Comparison of ENCODE assay signal across 10 cellular contexts in the genomic region with DNA sequence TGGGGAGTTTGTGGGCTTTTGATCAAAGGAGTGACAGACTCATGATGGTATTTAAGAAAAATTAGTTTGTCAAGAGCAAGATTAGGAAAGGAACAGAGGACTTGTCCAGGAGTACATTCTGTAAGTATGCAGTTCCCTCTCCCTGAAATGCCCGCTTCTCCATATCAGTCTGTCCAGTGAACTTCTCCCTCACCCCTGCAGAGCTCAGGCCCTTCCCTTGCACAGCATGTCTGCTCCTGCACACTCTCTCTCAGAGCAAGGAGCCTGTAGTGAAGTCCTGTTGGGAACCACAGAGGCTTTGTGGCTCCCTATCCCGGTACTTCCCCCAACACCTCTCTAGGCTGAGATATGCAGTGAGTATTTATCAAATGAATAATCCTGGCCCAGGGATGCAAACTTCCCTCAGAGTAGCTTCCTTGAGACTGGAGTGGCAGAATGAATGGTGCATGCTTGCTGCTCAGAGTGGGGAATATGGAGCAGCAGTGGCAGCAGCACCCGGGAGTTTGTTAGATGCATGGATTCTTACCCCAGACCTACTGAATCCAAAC. TPM values are rescaled to one million over a fixed set of nuclear protein-coding genes. Genes with fewer than 3 reads are reported as not detected.
DNase-seq lines count a peak whose midpoint lies in the region; ATAC-seq, FAIRE-seq and TF ChIP-seq lines count a peak whose summit lies in the region.
"Had no signal": no experiment of that assay in that cellular context is flagged by ENCODE, and none has a peak within 500 bp of the region (broad histone marks: within the 10 kb centered on the region; RNA-seq: fewer than 3 reads in every experiment).

No MANE protein-coding gene starts in this region.

- FAIRE-seq in kidney (lab: Jason Lieb, UNC) = no peak
- FAIRE-seq: islet of Langerhans had no signal

- peak overlapping the region in 2 of 12 donors; percentile 34 to 41 for H3K4me3 ChIP-seq in heart left ventricle
- no peak overlapping the region for H3K4me3 ChIP-seq in left ventricle myocardium inferior
- H3K4me3 ChIP-seq in endocrine pancreas (ENCODE audit: control insufficient read depth, insufficient read depth, low read length) = peak overlapping the region; percentile 33
- H3K4me3 ChIP-seq in upper lobe of right lung = no peak overlapping the region
- no peak overlapping the region for H3K4me3 ChIP-seq in kidney (ENCODE audit: low read length in 2 of 2)
- H3K4me3 ChIP-seq in stomach = peak overlapping the region in 2 of 4 donors; percentile 6 to 34

- no peak for TF ChIP-seq CTCF in heart left ventricle (IDR thresholded peaks at IDR 0.05)
- no peak for TF ChIP-seq CTCF in left ventricle myocardium inferior (IDR thresholded peaks at IDR 0.05; ENCODE audit: borderline replicate concordance)
- TF ChIP-seq CTCF in upper lobe of right lung (IDR thresholded peaks at IDR 0.05) = no peak
- no peak for TF ChIP-seq CTCF in kidney (IDR thresholded peaks at IDR 0.05; ENCODE audit: borderline replicate concordance, extremely low read depth, insufficient read depth)
- TF ChIP-seq CTCF in stomach (IDR thresholded peaks at IDR 0.05) = no peak

- H3K9ac ChIP-seq in endocrine pancreas (ENCODE audit: control insufficient read depth, insufficient read depth, low read length) = no peak overlapping the region
- no peak overlapping the region for H3K9ac ChIP-seq in kidney (ENCODE audit: low read length in 2 of 2)

- intact Hi-C loops in heart left ventricle (cut with DNase I) = loop anchor here in 2 of 10 donors (5.0 to 10.0 kb wide), 2 partner anchors 64 to 156 kb away; partner anchors contain the start of genes CERT1 (in 1 of the 2) and POLK (in 1 of the 2)
- intact Hi-C loops in left ventricle myocardium inferior (cut with micrococcal nuclease) = no loop called here
- intact Hi-C loops in upper lobe of right lung (cut with DNase I) = no loop called here
- intact Hi-C loops in kidney (cut with DNase I) = no loop called here
- intact Hi-C loops in stomach (cut with DNase I; ENCODE audit: low total_unique reads) = no loop called here

- H3K9me3 ChIP-seq in heart left ventricle = no peaks in the 10 kb centered on the region
- no peaks in the 10 kb centered on the region for H3K9me3 ChIP-seq in left ventricle myocardium inferior (replicated peaks)
- no peaks in the 10 kb centered on the region for H3K9me3 ChIP-seq in endocrine pancreas (ENCODE audit: control insufficient read depth, low read length)
- no peaks in the 10 kb centered on the region for H3K9me3 ChIP-seq in upper lobe of right lung
- no peaks in the 10 kb centered on the region for H3K9me3 ChIP-seq in kidney (ENCODE audit: control insufficient read depth in 1 of 2, low read length in 2 of 2)
- no peaks in the 10 kb centered on the region for H3K9me3 ChIP-seq in stomach

- H3K36me3 ChIP-seq in heart left ventricle (peaks cover 0 to 12% (median 6%) of the 10 kb centered on the region in 9 donors), left ventricle myocardium inferior (peaks cover 9% of the 10 kb centered on the region), endocrine pancreas (ENCODE audit: control insufficient read depth, insufficient read depth, low read length) (no peaks in the 10 kb centered on the region), upper lobe of right lung (no peaks in the 10 kb centered on the region), kidney (ENCODE audit: control insufficient read depth in 1 of 2, insufficient read depth in 2 of 2, low read length in 2 of 2) (no peaks in the 10 kb centered on the region), stomach (peaks cover 0 to 11% (median 4%) of the 10 kb centered on the region in 4 donors)

- no peak for TF ChIP-seq POLR2A in heart left ventricle (IDR thresholded peaks at IDR 0.05)
- TF ChIP-seq POLR2A in stomach (IDR thresholded peaks at IDR 0.05) = no peak

- ATAC-seq in heart left ventricle (peak in 3 of 4 donors; percentile 26 to 57 (median 46)), upper lobe of right lung (peak; percentile 28)

- DNase-seq in heart left ventricle (no peak), left ventricle myocardium inferior (no peak), M059J (ENCODE audit: low read depth) (peak; percentile 40), upper lobe of right lung (no peak), kidney (no peak), NCI-H128 (lab: John Stamatoyannopoulos, UW; ENCODE audit: unreplicated experiment) (no peak), stomach (no peak)

- no peaks in the 10 kb centered on the region for H3K27me3 ChIP-seq in heart left ventricle
- no peaks in the 10 kb centered on the region for H3K27me3 ChIP-seq in left ventricle myocardium inferior (ENCODE audit: low read depth)
- H3K27me3 ChIP-seq in endocrine pancreas (ENCODE audit: control insufficient read depth, insufficient read depth, low read length) = no peaks in the 10 kb centered on the region
- no peaks in the 10 kb centered on the region for H3K27me3 ChIP-seq in upper lobe of right lung
- H3K27me3 ChIP-seq in stomach = no peaks in the 10 kb centered on the region

- peaks cover 0 to 18% (median 4%) of the 10 kb centered on the region in 12 donors for H3K4me1 ChIP-seq in heart left ventricle
- peaks cover 12% of the 10 kb centered on the region for H3K4me1 ChIP-seq in left ventricle myocardium inferior
- no peaks in the 10 kb centered on the region for H3K4me1 ChIP-seq in endocrine pancreas (ENCODE audit: control insufficient read depth, insufficient read depth, low read length)
- no peaks in the 10 kb centered on the region for H3K4me1 ChIP-seq in upper lobe of right lung
- H3K4me1 ChIP-seq in kidney (ENCODE audit: control insufficient read depth in 1 of 2, insufficient read depth in 1 of 2, low read depth in 1 of 2, low read length in 2 of 2) = peaks cover 10 to 12% of the 10 kb centered on the region in 2 donors
- peaks cover 0 to 23% (median 16%) of the 10 kb centered on the region in 4 donors for H3K4me1 ChIP-seq in stomach

- no peak for TF ChIP-seq EP300 in stomach (IDR thresholded peaks at IDR 0.05)

- WGBS in heart left ventricle, 4 donors = 67 to 82% (median 78%) methylated on average over 3 of the region's 3 CpGs
- WGBS in stomach, 5 donors = 61 to 74% (median 63%) methylated on average over 3 of the region's 3 CpGs

- H3K27ac ChIP-seq in heart left ventricle (no peak overlapping the region), left ventricle myocardium inferior (replicated peaks) (no peak overlapping the region), upper lobe of right lung (no peak overlapping the region), kidney (ENCODE audit: low read depth in 2 of 2, low read length in 2 of 2) (peak overlapping the region in 1 of 2 donors; percentile 57), stomach (peak overlapping the region in 2 of 5 donors; percentile 50 to 70)
- H3K27ac ChIP-seq: C4-2B had no signal

RNA-seq across cellular contexts. Expression of gene POC5, which starts 48.8 kb away (rescaled TPM):
- total RNA-seq in heart left ventricle (1 to 10 TPM; 3.4 to 6.7 (median 4.8) TPM), left ventricle myocardium inferior (2.7 TPM), upper lobe of right lung (9.1 TPM), kidney (12.1 TPM), stomach (100 to 1,000 TPM in 1 of 5 donors, 10 to 100 TPM in 2, 1 to 10 TPM in 2; 3.1 to 135 (median 15.2) TPM)
- polyA plus RNA-seq in heart left ventricle (1 to 10 TPM; 3.5 to 5.4 TPM), kidney (ENCODE audit: insufficient read depth, low read depth, low replicate concordance) (6.1 TPM), stomach (1 to 10 TPM; 5.2 to 6.1 (median 5.4) TPM)
- 57.7 and 58.9 TPM in 2 replicates for total RNA-seq in M059J (2014; rRNA removed; shearing (Covaris generic))

RNA-seq across cellular contexts. Expression of gene ANKDD1B, which starts 57.2 kb away (rescaled TPM):
- under 1 TPM in 2 of 9 donors, not detected in 7; 0.46 to 0.61 TPM for total RNA-seq in heart left ventricle
- under 1 TPM; 0.10 to 0.19 TPM for polyA plus RNA-seq in heart left ventricle
- 0.27 TPM for total RNA-seq in left ventricle myocardium inferior
- total RNA-seq in M059J (2014; rRNA removed; shearing (Covaris generic)) = 0.05 TPM in 1 of 2 replicates, not detected in the other
- 3.7 TPM for total RNA-seq in upper lobe of right lung
- total RNA-seq in kidney = 3.1 TPM
- 2.3 TPM for polyA plus RNA-seq in kidney (ENCODE audit: insufficient read depth, low read depth, low replicate concordance)
- 10 to 100 TPM in 1 of 5 donors, 1 to 10 TPM in 2, not detected in 2; 6.2 to 11.6 (median 7.7) TPM for total RNA-seq in stomach
- 1 to 10 TPM in 1 of 3 donors, under 1 TPM in 2; 0.37 to 1.1 (median 0.85) TPM for polyA plus RNA-seq in stomach
